Comparison of ENCODE assay signal across 9 cellular contexts in genomic region chr9:112112941-112113399, GRCh38.
DNase-seq lines count a peak whose midpoint lies in the region; ATAC-seq and TF ChIP-seq lines count a peak whose summit lies in the region.
"Had no signal": no experiment of that assay in that cellular context is flagged by ENCODE, and none has a peak within 500 bp of the region (broad histone marks: within the 10 kb centered on the region; RNA-seq: fewer than 3 reads in every experiment).

No MANE protein-coding gene starts in this region.

- H3K27me3 ChIP-seq in cardiac muscle cell: no peaks in the 10 kb centered on the region

- peak; percentile 37 for TF ChIP-seq CTCF in cardiac muscle cell (IDR thresholded peaks at IDR 0.05; ENCODE audit: low read depth, low read length)
- peak; percentile 64 for TF ChIP-seq CTCF in neural crest cell (conservative IDR thresholded peaks at IDR 0.05)
- TF ChIP-seq CTCF in glutamatergic neuron (IDR thresholded peaks at IDR 0.05; ENCODE audit: partially characterized antibody, unreplicated experiment): no peak

- H3K9me3 ChIP-seq in cardiac muscle cell (ENCODE audit: low read depth): no peaks in the 10 kb centered on the region

- H3K4me3 Mint-ChIP-seq in neural crest cell: no peak overlapping the region
- H3K4me3 Mint-ChIP-seq in glutamatergic neuron (ENCODE audit: unreplicated experiment): no peak overlapping the region
- H3K4me3 Mint-ChIP-seq: activated naive CD8-positive, alpha-beta T cell had no signal

- in situ Hi-C loops in T47D (cut with HindIII; ENCODE audit: low pct_unique_long_range_greater_than_20kb, low sequenced_read_pairs): no loop called here

- no peak overlapping the region for H3K27ac ChIP-seq in cardiac muscle cell

- H3K27me3 Mint-ChIP-seq in neural crest cell (ENCODE audit: low read depth) (no peaks in the 10 kb centered on the region), glutamatergic neuron (ENCODE audit: unreplicated experiment) (no peaks in the 10 kb centered on the region)
- H3K27me3 Mint-ChIP-seq: activated naive CD8-positive, alpha-beta T cell had no signal

- ATAC-seq in Right ventricle myocardium superior (ENCODE audit: poor library complexity) (no peak), HG02981 (IDR thresholded peaks at IDR 0.05; ENCODE audit: unreplicated experiment) (no peak)

- DNase-seq in cardiac muscle cell (ENCODE audit: low read depth in 1 of 2, low spot score in 1 of 2) (peak; percentile 23 to 26), Right ventricle myocardium superior (no peak), NCI-H748 (lab: John Stamatoyannopoulos, UW; ENCODE audit: unreplicated experiment) (peak; percentile 61), T47D (ENCODE audit: low read depth in 1 of 2, low spot score in 1 of 2) (peak; percentile 66 to 85), neural crest cell (ENCODE audit: low read depth, low spot score) (no peak), glutamatergic neuron (no peak), GOT3 (lab: John Stamatoyannopoulos, UW) (no peak)

- H3K4me1 Mint-ChIP-seq in neural crest cell (no peaks in the 10 kb centered on the region), glutamatergic neuron (ENCODE audit: low read depth, unreplicated experiment) (no peaks in the 10 kb centered on the region)

- H3K4me1 ChIP-seq in cardiac muscle cell (ENCODE audit: low read depth): no peaks in the 10 kb centered on the region

- H3K27ac Mint-ChIP-seq in neural crest cell (ENCODE audit: unreplicated experiment) (no peak overlapping the region), glutamatergic neuron (ENCODE audit: unreplicated experiment) (no peak overlapping the region)
- H3K27ac Mint-ChIP-seq: activated naive CD8-positive, alpha-beta T cell had no signal

- no peaks in the 10 kb centered on the region for H3K9me3 Mint-ChIP-seq in neural crest cell
- no peaks in the 10 kb centered on the region for H3K9me3 Mint-ChIP-seq in glutamatergic neuron (ENCODE audit: unreplicated experiment)

- H3K36me3 ChIP-seq in cardiac muscle cell: peaks cover 2% of the 10 kb centered on the region

- peaks cover 3% of the 10 kb centered on the region for H3K36me3 Mint-ChIP-seq in neural crest cell (ENCODE audit: low read depth)
- no peaks in the 10 kb centered on the region for H3K36me3 Mint-ChIP-seq in glutamatergic neuron (ENCODE audit: unreplicated experiment)

- H3K4me3 ChIP-seq in cardiac muscle cell: no peak overlapping the region

- intact Hi-C loops in Right ventricle myocardium superior (cut with DNase I): no loop called here

Comparison
In these comparisons a context has a peak if more than half of its experiments do, and no peak if none do; other contexts are left out.
1. DNase-seq: peak in cardiac muscle cell (2 of 2), NCI-H748 (single experiment) and T47D (2 of 2); none in Right ventricle myocardium superior (single experiment), neural crest cell (single experiment), glutamatergic neuron (single experiment) and GOT3 (single experiment).